ENCODE assay signal across 11 cellular contexts in genomic region chr2:21924640-21925285, GRCh38.
DNase-seq lines count a peak whose midpoint lies in the region; ATAC-seq lines count a peak whose summit lies in the region.
"Had no signal": no experiment of that assay in that cellular context is flagged by ENCODE, and none has a peak within 500 bp of the region (broad histone marks: within the 10 kb centered on the region; RNA-seq: fewer than 3 reads in every experiment).

No MANE protein-coding gene starts in this region.

- H3K4me3 Mint-ChIP-seq in activated CD8-positive, alpha-beta T cell treated with anti-CD3 and anti-CD28 coated beads, Interleukin-2, amount 10 ng/mL, durations not matched to agents 7 days and 5 days = no peak overlapping the region
- H3K4me3 Mint-ChIP-seq in activated CD4-positive, alpha-beta T cell treated with anti-CD3 and anti-CD28 coated beads, Interleukin-2, amount 10 ng/mL, durations not matched to agents 24 days and 14 days = no peak overlapping the region
- H3K4me3 Mint-ChIP-seq: activated naive CD8-positive, alpha-beta T cell treated with anti-CD3 and anti-CD28 coated beads, Interleukin-2, amount 10 ng/mL, durations not matched to agents 7 days and 5 days had no signal

- H3K9me3 Mint-ChIP-seq in activated CD8-positive, alpha-beta T cell treated with anti-CD3 and anti-CD28 coated beads, Interleukin-2, amount 10 ng/mL, durations not matched to agents 7 days and 5 days (ENCODE audit: insufficient read depth) = peaks cover 13% of the 10 kb centered on the region
- H3K9me3 Mint-ChIP-seq in activated CD4-positive, alpha-beta T cell treated with anti-CD3 and anti-CD28 coated beads, Interleukin-2, amount 10 ng/mL, durations not matched to agents 24 days and 14 days = peaks cover 5% of the 10 kb centered on the region

- H3K27ac Mint-ChIP-seq in activated CD8-positive, alpha-beta T cell treated with anti-CD3 and anti-CD28 coated beads, Interleukin-2, amount 10 ng/mL, durations not matched to agents 7 days and 5 days = no peak overlapping the region
- H3K27ac Mint-ChIP-seq in activated CD4-positive, alpha-beta T cell treated with anti-CD3 and anti-CD28 coated beads, Interleukin-2, amount 10 ng/mL, durations not matched to agents 24 days and 14 days = no peak overlapping the region
- H3K27ac Mint-ChIP-seq: activated naive CD8-positive, alpha-beta T cell treated with anti-CD3 and anti-CD28 coated beads, Interleukin-2, amount 10 ng/mL, durations not matched to agents 7 days and 5 days had no signal

- POLR2A ChIA-PET in activated CD8-positive, alpha-beta T cell treated with anti-CD3 and anti-CD28 coated beads, Interleukin-2, amount 10 ng/mL, durations not matched to agents 7 days and 5 days (lab: Charles Lee) = no interaction called here

- no peaks in the 10 kb centered on the region for H3K36me3 Mint-ChIP-seq in activated CD8-positive, alpha-beta T cell treated with anti-CD3 and anti-CD28 coated beads, Interleukin-2, amount 10 ng/mL, durations not matched to agents 7 days and 5 days (ENCODE audit: low read depth)
- H3K36me3 Mint-ChIP-seq in activated CD4-positive, alpha-beta T cell treated with anti-CD3 and anti-CD28 coated beads, Interleukin-2, amount 10 ng/mL, durations not matched to agents 24 days and 14 days (ENCODE audit: low read depth) = no peaks in the 10 kb centered on the region
- H3K36me3 Mint-ChIP-seq: activated naive CD8-positive, alpha-beta T cell treated with anti-CD3 and anti-CD28 coated beads, Interleukin-2, amount 10 ng/mL, durations not matched to agents 7 days and 5 days had no signal

- intact Hi-C loops in activated CD4-positive, alpha-beta T cell treated with anti-CD3 and anti-CD28 coated beads, Interleukin-2, amount 10 ng/mL, durations not matched to agents 24 days and 14 days (cut with micrococcal nuclease) = no loop called here

- ATAC-seq in GM18502 (IDR thresholded peaks at IDR 0.05; ENCODE audit: poor library complexity, unreplicated experiment) = peak; percentile 96
- ATAC-seq in GM21390 (IDR thresholded peaks at IDR 0.05; ENCODE audit: unreplicated experiment) = peak; percentile 88
- peak; percentile 87 for ATAC-seq in HG02973 (IDR thresholded peaks at IDR 0.05; ENCODE audit: unreplicated experiment)
- ATAC-seq in HG03571 (IDR thresholded peaks at IDR 0.05; ENCODE audit: unreplicated experiment) = peak; percentile 60
- no peak for ATAC-seq in activated CD8-positive, alpha-beta T cell treated with anti-CD3 and anti-CD28 coated beads, Interleukin-2, amount 10 ng/mL, durations not matched to agents 7 days and 5 days

- DNase-seq in superior temporal gyrus (ENCODE audit: extremely low spot score) (no peak), NCI-H345 treated with DMSO at 0.1 percent for 48 hours (lab: John Stamatoyannopoulos, UW; ENCODE audit: unreplicated experiment) (no peak)
- no peak for DNase-seq in activated CD8-positive, alpha-beta T cell treated with anti-CD3 and anti-CD28 coated beads, Interleukin-2, amount 10 ng/mL, durations not matched to agents 7 days and 5 days
- DNase-seq in activated CD4-positive, alpha-beta T cell treated with anti-CD3 and anti-CD28 coated beads, Interleukin-2, amount 10 ng/mL, durations not matched to agents 24 days and 14 days = no peak
- DNase-seq: activated naive CD8-positive, alpha-beta T cell treated with anti-CD3 and anti-CD28 coated beads, Interleukin-2, amount 10 ng/mL, durations not matched to agents 7 days and 5 days; DMS153; NCI-H226 had no signal

- CTCF ChIA-PET in activated CD8-positive, alpha-beta T cell treated with anti-CD3 and anti-CD28 coated beads, Interleukin-2, amount 10 ng/mL, durations not matched to agents 7 days and 5 days (lab: Charles Lee) = no interaction called here

- H3K4me1 Mint-ChIP-seq in activated CD8-positive, alpha-beta T cell treated with anti-CD3 and anti-CD28 coated beads, Interleukin-2, amount 10 ng/mL, durations not matched to agents 7 days and 5 days (ENCODE audit: low read depth) = no peaks in the 10 kb centered on the region
- H3K4me1 Mint-ChIP-seq in activated CD4-positive, alpha-beta T cell treated with anti-CD3 and anti-CD28 coated beads, Interleukin-2, amount 10 ng/mL, durations not matched to agents 24 days and 14 days = no peaks in the 10 kb centered on the region
- H3K4me1 Mint-ChIP-seq: activated naive CD8-positive, alpha-beta T cell treated with anti-CD3 and anti-CD28 coated beads, Interleukin-2, amount 10 ng/mL, durations not matched to agents 7 days and 5 days had no signal

- no peaks in the 10 kb centered on the region for H3K27me3 Mint-ChIP-seq in activated CD8-positive, alpha-beta T cell treated with anti-CD3 and anti-CD28 coated beads, Interleukin-2, amount 10 ng/mL, durations not matched to agents 7 days and 5 days (ENCODE audit: low read depth)
- H3K27me3 Mint-ChIP-seq in activated CD4-positive, alpha-beta T cell treated with anti-CD3 and anti-CD28 coated beads, Interleukin-2, amount 10 ng/mL, durations not matched to agents 24 days and 14 days = no peaks in the 10 kb centered on the region
- H3K27me3 Mint-ChIP-seq: activated naive CD8-positive, alpha-beta T cell treated with anti-CD3 and anti-CD28 coated beads, Interleukin-2, amount 10 ng/mL, durations not matched to agents 7 days and 5 days had no signal
